In genomic region chr9:113477661-113478060, GRCh38 we compare ENCODE assay signal across 19 cellular contexts.
"Had no signal": no experiment of that assay in that cellular context is flagged by ENCODE, and none has a peak within 500 bp of the region (broad histone marks: within the 10 kb centered on the region; RNA-seq: fewer than 3 reads in every experiment).

No MANE protein-coding gene starts in this region.

- H3K27me3 ChIP-seq: cardiac muscle cell, suprapubic skin, upper lobe of right lung had no signal

- H3K27ac Mint-ChIP-seq: activated CD8-positive, alpha-beta T cell treated with anti-CD3 and anti-CD28 coated beads, Interleukin-2, amount 10 ng/mL, durations not matched to agents 7 days and 5 days; activated T-helper 17 cell treated with anti-CD3 and anti-CD28 coated beads, Interleukin-2, amount 50 U/mL, for 72 hours had no signal

- H3K27ac ChIP-seq: cardiac muscle cell, left ventricle myocardium inferior, suprapubic skin, upper lobe of right lung had no signal

- DNase-seq: activated CD4-positive, alpha-beta T cell treated with anti-CD3 and anti-CD28 coated beads for 4 hours; activated naive CD4-positive, alpha-beta T cell treated with Interleukin-2 at 50 U/mL for 16 hours; activated T-cell treated with anti-CD3 and anti-CD28 coated beads for 4 hours; kidney; left ventricle myocardium inferior; naive B cell; nucleus accumbens; stimulated activated CD4-positive, alpha-beta T cell treated with anti-CD3 and anti-CD28 coated beads, Interleukin-4, amount 100 ng/mL, for 4 hours; stimulated activated CD8-positive, alpha-beta memory T cell treated with anti-CD3 and anti-CD28 coated beads, Interleukin-4, amount 100 ng/mL, for 48 hours; stimulated activated naive CD8-positive, alpha-beta T cell treated with anti-CD3 and anti-CD28 coated beads, Interleukin-15, Interleukin-2, amounts not matched to agents 100 U/mL and 50 U/mL, for 24 hours; upper lobe of right lung had no signal

- H3K36me3 Mint-ChIP-seq: naive B cell had no signal

- H3K27me3 Mint-ChIP-seq: activated T-helper 17 cell treated with anti-CD3 and anti-CD28 coated beads, Interleukin-2, amount 50 U/mL, for 72 hours had no signal

- H3K9me3 Mint-ChIP-seq: activated T-helper 17 cell treated with anti-CD3 and anti-CD28 coated beads, Interleukin-2, amount 50 U/mL, for 72 hours; naive B cell had no signal

- H3K4me3 Mint-ChIP-seq: activated CD8-positive, alpha-beta T cell treated with anti-CD3 and anti-CD28 coated beads, Interleukin-2, amount 10 ng/mL, durations not matched to agents 7 days and 5 days; activated T-helper 17 cell treated with anti-CD3 and anti-CD28 coated beads, Interleukin-2, amount 50 U/mL, for 72 hours; naive B cell had no signal

- H3K4me1 ChIP-seq: suprapubic skin, upper lobe of right lung had no signal

- ATAC-seq: activated CD8-positive, alpha-beta T cell treated with anti-CD3 and anti-CD28 coated beads, Interleukin-2, amount 10 ng/mL, durations not matched to agents 7 days and 5 days; activated T-helper 17 cell treated with anti-CD3 and anti-CD28 coated beads, Interleukin-2, amount 50 U/mL, for 72 hours; esophagus mucosa; stimulated activated naive CD8-positive, alpha-beta T cell treated with anti-CD3 and anti-CD28 coated beads, Interleukin-15, Interleukin-2, amounts not matched to agents 100 U/mL and 50 U/mL, for 24 hours; upper lobe of right lung had no signal

- H3K4me3 ChIP-seq: cardiac muscle cell, left ventricle myocardium inferior, smooth muscle cell, suprapubic skin, upper lobe of right lung had no signal

- H3K36me3 ChIP-seq: cardiac muscle cell, left ventricle myocardium inferior, suprapubic skin, upper lobe of right lung had no signal

- H3K9me3 ChIP-seq: left ventricle myocardium inferior, suprapubic skin, upper lobe of right lung had no signal

- H3K4me2 ChIP-seq: smooth muscle cell had no signal

- FAIRE-seq: colon, endometrium, kidney had no signal
